Comparison of ENCODE assay signal across 32 cellular contexts in genomic region chr16:55899857-55900256, GRCh38. TPM values are rescaled to one million over a fixed set of nuclear protein-coding genes. Genes with fewer than 3 reads are reported as not detected.
"Had no signal": no experiment of that assay in that cellular context is flagged by ENCODE, and none has a peak within 500 bp of the region (broad histone marks: within the 10 kb centered on the region; RNA-seq: fewer than 3 reads in every experiment).

No MANE protein-coding gene starts in this region.

- H3K27me3 ChIP-seq: brain microvascular endothelial cell had no signal

- DNase-seq: activated CD4-positive, alpha-beta T cell treated with anti-CD3 and anti-CD28 coated beads for 1 hour; activated CD4-positive, alpha-beta T cell treated with anti-CD3 and anti-CD28 coated beads, Interleukin-2, amount 10 ng/mL, durations not matched to agents 24 days and 14 days; activated CD4-positive, alpha-beta T cell treated with anti-CD3 and anti-CD28 coated beads, Interleukin-2, amount 50 U/mL, for 4 hours; activated CD4-positive, CD25-positive, alpha-beta regulatory T cell; activated CD8-positive, alpha-beta memory T cell treated with anti-CD3 and anti-CD28 coated beads, Interleukin-2, amount 50 U/mL, for 48 hours; activated CD8-positive, alpha-beta T cell treated with anti-CD3 and anti-CD28 coated beads, Interleukin-2, amount 10 ng/mL, durations not matched to agents 7 days and 5 days; activated effector memory CD4-positive, alpha-beta T cell treated with anti-CD3 and anti-CD28 coated beads, Interleukin-2, amount 50 U/mL, for 16 hours; activated naive CD4-positive, alpha-beta T cell; activated naive CD4-positive, alpha-beta T cell treated with anti-CD3 and anti-CD28 coated beads, Interleukin-2, amount 50 U/mL, for 16 hours; activated naive CD8-positive, alpha-beta T cell treated with anti-CD3 and anti-CD28 coated beads for 36 hours; activated T-cell treated with anti-CD3 and anti-CD28 coated beads, Interleukin-2, amount 50 U/mL, for 48 hours; amniotic stem cell; aorta; brain microvascular endothelial cell; central memory CD4-positive, alpha-beta T cell; NCI-H1092 treated with DMSO at 0.1 percent for 48 hours; NCI-H1417 treated with DMSO at 0.1 percent for 48 hours; NCI-H187 treated with DMSO at 0.1 percent for 48 hours; NCI-H345; NCI-H526; NCI-H748 treated with DMSO at 0.1 percent for 48 hours; NK-92 treated with Interleukin-12 subunit alpha and Interleukin-12 subunit beta, amount 100 ng/mL, for 24 hours; PC-9; SIG-M5; T1000; WERI-Rb-1 had no signal

- H2AFZ ChIP-seq: PC-9 had no signal

- H3K27ac ChIP-seq: brain microvascular endothelial cell, PC-9, RWPE1, WERI-Rb-1 had no signal

- H3K36me3 ChIP-seq: brain microvascular endothelial cell, WERI-Rb-1 had no signal

- H3K4me3 ChIP-seq: K562, PC-9 had no signal

- H3K4me2 ChIP-seq: PC-9 had no signal

RNA-seq across cellular contexts. Expression of gene CES5A, which starts 24.7 kb away (rescaled TPM):
- total RNA-seq: activated CD4-positive, alpha-beta T cell treated with anti-CD3 and anti-CD28 coated beads, Interleukin-2, amount 10 ng/mL, durations not matched to agents 24 days and 14 days; activated CD8-positive, alpha-beta T cell treated with anti-CD3 and anti-CD28 coated beads, Interleukin-2, amount 10 ng/mL, durations not matched to agents 7 days and 5 days; activated naive CD8-positive, alpha-beta T cell treated with anti-CD3 and anti-CD28 coated beads for 36 hours; aorta; M059J; NCI-H460; OCI-LY7; PC-9; T-helper 2 cell treated with Interferon-gamma antibody and Interleukin-4, amounts not matched to agents 100 ng/mL and 5 ng/mL, for 36 hours had no signal
- polyA plus RNA-seq: aorta had no signal
